28 cellular contexts compared by ENCODE assay signal in the genomic region with DNA sequence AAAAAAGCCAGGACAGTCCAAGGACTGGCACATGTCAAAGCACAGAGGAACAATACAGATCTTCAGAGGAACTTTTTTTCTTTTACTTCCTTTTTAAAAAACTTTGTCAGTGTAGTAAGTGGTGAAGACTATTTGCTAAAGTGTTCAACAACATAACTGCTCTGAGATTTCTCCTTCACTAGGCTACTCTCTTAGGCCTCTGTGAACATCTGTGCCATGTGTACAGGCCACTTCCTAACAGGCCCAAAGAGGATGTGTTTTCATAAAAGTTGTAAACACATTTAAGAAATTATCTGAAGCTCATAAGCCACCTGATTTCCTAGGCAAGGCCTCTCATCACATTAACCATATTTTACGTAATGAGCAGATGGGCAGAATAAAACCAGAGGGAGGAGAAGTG.
A peak's percentile ranks its signal among the peaks of the same experiment; 100 is the strongest.
DNase-seq lines count a peak whose midpoint lies in the region; ATAC-seq and TF ChIP-seq lines count a peak whose summit lies in the region.
"Had no signal": no experiment of that assay in that cellular context is flagged by ENCODE, and none has a peak within 500 bp of the region (broad histone marks: within the 10 kb centered on the region; RNA-seq: fewer than 3 reads in every experiment).

No MANE protein-coding gene starts in this region.

- intact Hi-C loops in left lung (cut with DNase I) (no loop called here), mammary epithelial cell (cut with micrococcal nuclease) (no loop called here)

- H3K4me2 ChIP-seq in mammary epithelial cell (ENCODE audit: insufficient read depth, low read depth, low read length) (no peak overlapping the region), hepatocyte (no peak overlapping the region)
- H3K4me2 ChIP-seq: A549, KMS-11 had no signal

- H3K9me3 ChIP-seq in left lung (peaks cover 0 to 3% of the 10 kb centered on the region in 2 donors), neutrophil (no peaks in the 10 kb centered on the region), mammary epithelial cell (replicated peaks; ENCODE audit: insufficient read depth, low read length) (no peaks in the 10 kb centered on the region), hepatocyte (ENCODE audit: low read depth) (no peaks in the 10 kb centered on the region)
- H3K9me3 ChIP-seq: A549 had no signal

- peak; percentile 39 for DNase-seq in D341Med (ENCODE audit: low spot score)
- peak in 1 of 2 experiments; percentile 45 for DNase-seq in HL-60 (ENCODE audit: low read depth in 1 of 2, low spot score in 1 of 2)
- no peak for DNase-seq in left lung
- DNase-seq in mammary epithelial cell: no peak
- no peak for DNase-seq in hepatocyte (ENCODE audit: low spot score)
- no peak for DNase-seq in C1 segment of cervical spinal cord (lab: John Stamatoyannopoulos, UW)
- DNase-seq: CD8-positive, alpha-beta memory T cell; DMS153; DND-41; GM23248; H7; HFFc6; NCI-H1048; NCI-H1417; NCI-H1694; NCI-H2029 treated with DMSO at 0.1 percent for 48 hours; NCI-H2171 treated with DMSO at 0.1 percent for 48 hours; NCI-H345; NCI-H748 treated with DMSO at 0.1 percent for 48 hours; NK-92 treated with Interleukin-12 subunit alpha and Interleukin-12 subunit beta, amount 100 ng/mL, for 24 hours; SHP77; T-cell had no signal

- BruUV-seq in mammary epithelial cell (replicated peaks; lab: Mats Ljungman, UMichigan): no TSS peak

- no peaks in the 10 kb centered on the region for H4K20me1 ChIP-seq in mammary epithelial cell (ENCODE audit: insufficient read depth, low read length)
- H4K20me1 ChIP-seq in hepatocyte (ENCODE audit: insufficient read depth, poor library complexity, severe bottlenecking): no peaks in the 10 kb centered on the region

- peak; percentile 65 for ATAC-seq in left lung
- ATAC-seq: A549, Panc1, T-cell had no signal

- 88% methylated on average over 1 of the region's 1 CpG for WGBS in mammary epithelial cell (ENCODE audit: low coverage, missing lambda C conversion rate)
- 87% methylated on average over 1 of the region's 1 CpG for WGBS in hepatocyte (ENCODE audit: low lambda C conversion rate, missing lambda C conversion rate)

- no peak for TF ChIP-seq CTCF in HL-60 (IDR thresholded peaks at IDR 0.05; ENCODE audit: insufficient read depth, low read length)
- TF ChIP-seq CTCF in left lung (IDR thresholded peaks at IDR 0.05): no peak
- no peak for TF ChIP-seq CTCF in neutrophil (IDR thresholded peaks at IDR 0.05)
- TF ChIP-seq CTCF in mammary epithelial cell (conservative IDR thresholded peaks at IDR 0.05 in 1 of 2, IDR thresholded peaks at IDR 0.05 in 1 of 2; ENCODE audit: extremely low read depth in 1 of 2, insufficient read depth in 1 of 2, low read depth in 1 of 2, low read length in 2 of 2): no peak
- no peak for TF ChIP-seq CTCF in hepatocyte (IDR thresholded peaks at IDR 0.05; ENCODE audit: poor library complexity)

- peaks cover 0 to 10% of the 10 kb centered on the region in 2 donors for H3K4me1 ChIP-seq in left lung
- H3K4me1 ChIP-seq in neutrophil (ENCODE audit: control insufficient read depth in 1 of 2, insufficient read depth in 1 of 2, low read depth in 1 of 2, low read length in 1 of 2): peaks cover 18 to 21% of the 10 kb centered on the region in 2 experiments
- H3K4me1 ChIP-seq in mammary epithelial cell (ENCODE audit: insufficient read depth, low read length): no peaks in the 10 kb centered on the region
- H3K4me1 ChIP-seq in hepatocyte (ENCODE audit: insufficient read depth): no peaks in the 10 kb centered on the region
- H3K4me1 ChIP-seq: A549 had no signal

- H3K27me3 ChIP-seq in HL-60 (ENCODE audit: insufficient read depth, poor library complexity, severe bottlenecking) (no peaks in the 10 kb centered on the region), left lung (no peaks in the 10 kb centered on the region), neutrophil (no peaks in the 10 kb centered on the region), mammary epithelial cell (ENCODE audit: insufficient read depth, low read length) (no peaks in the 10 kb centered on the region), hepatocyte (no peaks in the 10 kb centered on the region)

- no peak overlapping the region for H3K9ac ChIP-seq in mammary epithelial cell (ENCODE audit: insufficient read depth, low read length)
- H3K9ac ChIP-seq: GM23248, KMS-11 had no signal

- dilution Hi-C loops in mammary epithelial cell (cut with HindIII; ENCODE audit: low sequenced_read_pairs): no loop called here

- H3K79me2 ChIP-seq in mammary epithelial cell (ENCODE audit: insufficient read depth, low read length) (no peaks in the 10 kb centered on the region), hepatocyte (no peaks in the 10 kb centered on the region)

- CTCF ChIA-PET in mammary epithelial cell (lab: Charles Lee; ENCODE audit: low non-redundant PET): no interaction called here

- H3K36me3 ChIP-seq in left lung: no peaks in the 10 kb centered on the region
- no peaks in the 10 kb centered on the region for H3K36me3 ChIP-seq in neutrophil
- no peaks in the 10 kb centered on the region for H3K36me3 ChIP-seq in mammary epithelial cell (ENCODE audit: insufficient read depth, low read length)
- H3K36me3 ChIP-seq in hepatocyte (replicated peaks; ENCODE audit: insufficient read depth, low read depth): no peaks in the 10 kb centered on the region

- H2AFZ ChIP-seq in mammary epithelial cell (ENCODE audit: low read depth, low read length) (no peak overlapping the region), hepatocyte (no peak overlapping the region)
- H2AFZ ChIP-seq: GM23248 had no signal

- peak overlapping the region; percentile 75 for H3K27ac ChIP-seq in HL-60 (replicated peaks)
- peak overlapping the region in 1 of 2 donors; percentile 75 for H3K27ac ChIP-seq in left lung
- H3K27ac ChIP-seq in neutrophil: peak overlapping the region; percentile 83
- H3K27ac ChIP-seq in mammary epithelial cell (ENCODE audit: insufficient read depth, low read depth, low read length): no peak overlapping the region
- H3K27ac ChIP-seq in hepatocyte: no peak overlapping the region
- H3K27ac ChIP-seq: A549, C4-2B, GM23248, KMS-11, RWPE1 had no signal

- in situ Hi-C loops in mammary epithelial cell (cut with MboI; ENCODE audit: low sequenced_read_pairs in 2 of 2): no loop called here

- H3K9me2 ChIP-seq in hepatocyte (replicated peaks; ENCODE audit: insufficient read depth): no peaks in the 10 kb centered on the region

- H3K4me3 ChIP-seq in HL-60 (replicated peaks; ENCODE audit: insufficient read depth, low read length): no peak overlapping the region
- no peak overlapping the region for H3K4me3 ChIP-seq in left lung
- H3K4me3 ChIP-seq in neutrophil (ENCODE audit: low read depth in 1 of 2, low read length in 1 of 2): no peak overlapping the region
- H3K4me3 ChIP-seq in mammary epithelial cell (replicated peaks in 1 of 3; ENCODE audit: insufficient read depth in 1 of 3, low read depth in 2 of 3, low read length in 3 of 3): no peak overlapping the region
- H3K4me3 ChIP-seq in hepatocyte: no peak overlapping the region
- H3K4me3 ChIP-seq: A549, GM23248 had no signal

Comparison
In these comparisons a context has a peak if more than half of its experiments do, and no peak if none do; other contexts are left out.
1. H3K27ac ChIP-seq: peak in HL-60 (single experiment) and neutrophil (single experiment); none in mammary epithelial cell (single experiment) and hepatocyte (single experiment).